ENCODE assay signal across 8 cellular contexts in genomic region chr18:9103488-9103887, GRCh38. TPM values are rescaled to one million over a fixed set of nuclear protein-coding genes. Genes with fewer than 3 reads are reported as not detected.
DNase-seq lines count a peak whose midpoint lies in the region; ATAC-seq and TF ChIP-seq lines count a peak whose summit lies in the region.

No MANE protein-coding gene starts in this region.

- peaks cover 34% of the 10 kb centered on the region for H3K4me1 Mint-ChIP-seq in memory B cell

- H3K9me3 Mint-ChIP-seq in memory B cell: no peaks in the 10 kb centered on the region

- H3K36me3 Mint-ChIP-seq in memory B cell: peaks cover 8% of the 10 kb centered on the region

- peak overlapping the region; percentile 93 for H3K27ac Mint-ChIP-seq in memory B cell

- WGBS in aorta, 2 donors: 0 to 1% methylated on average over 3 of the region's 3 CpGs

- H3K4me3 Mint-ChIP-seq in memory B cell: peak overlapping the region; percentile 97

- H3K4me3 ChIP-seq in breast epithelium (peak overlapping the region; percentile 60 to 77 (median 72)), aorta (ENCODE audit: low read length in 2 of 2) (peak overlapping the region; percentile 93 to 97)

- H3K4me1 ChIP-seq in breast epithelium (peaks cover 11 to 22% of the 10 kb centered on the region in 2 donors), aorta (ENCODE audit: control insufficient read depth in 1 of 2, insufficient read depth in 2 of 2, low read length in 2 of 2) (peaks cover 4 to 5% of the 10 kb centered on the region in 2 donors)

- TF ChIP-seq POLR2A in breast epithelium (IDR thresholded peaks at IDR 0.05): no peak

- DNase-seq in EH (ENCODE audit: low read depth) (peak; percentile 54), M059J (ENCODE audit: low read depth) (peak; percentile 47), breast epithelium (ENCODE audit: low spot score in 2 of 2) (no peak), memory B cell (ENCODE audit: low spot score in 2 of 2) (no peak), aorta (no peak), GF-D8 (lab: John Stamatoyannopoulos, UW) (no peak), DMS 273 treated with DMSO at 0.1 percent for 48 hours (lab: John Stamatoyannopoulos, UW) (no peak)

- H3K36me3 ChIP-seq in breast epithelium (no peaks in the 10 kb centered on the region), aorta (ENCODE audit: control insufficient read depth in 1 of 2, insufficient read depth in 2 of 2, low read length in 1 of 2) (no peaks in the 10 kb centered on the region)

- H3K27ac ChIP-seq in breast epithelium: peak overlapping the region; percentile 93 to 96
- H3K27ac ChIP-seq in aorta (ENCODE audit: low read depth in 1 of 2, low read length in 2 of 2): no peak overlapping the region

- no peak for ATAC-seq in memory B cell (ENCODE audit: low read depth)
- ATAC-seq in aorta (ENCODE audit: low FRiP score): no peak
- no peak for ATAC-seq in HG03432 (IDR thresholded peaks at IDR 0.05; ENCODE audit: unreplicated experiment)

- intact Hi-C loops in breast epithelium (cut with DNase I; ENCODE audit: low total_unique reads) (loop anchor here (2.0 kb wide), 1 partner anchor 33 kb away; the partner anchor contains the start of gene ANKRD12), aorta (cut with DNase I) (loop anchor here in 1 of 2 donors (5.0 kb wide), 1 partner anchor 34 kb away; the partner anchor contains the start of gene ANKRD12)

- TF ChIP-seq CTCF in breast epithelium (IDR thresholded peaks at IDR 0.05): no peak

- no peaks in the 10 kb centered on the region for H3K9me3 ChIP-seq in breast epithelium
- no peaks in the 10 kb centered on the region for H3K9me3 ChIP-seq in aorta (ENCODE audit: control insufficient read depth, low read length)

- H3K27me3 ChIP-seq in breast epithelium (no peaks in the 10 kb centered on the region), aorta (ENCODE audit: control insufficient read depth in 1 of 2, insufficient read depth in 2 of 2, low read length in 1 of 2) (no peaks in the 10 kb centered on the region)

- no peaks in the 10 kb centered on the region for H3K27me3 Mint-ChIP-seq in memory B cell

RNA-seq across cellular contexts. Expression of gene NDUFV2, which starts 1.0 kb away (rescaled TPM):
- 114 and 177 TPM in 2 replicates for total RNA-seq in M059J (2014; rRNA removed; shearing (Covaris generic))
- 100 to 1,000 TPM; 106 to 116 (median 113) TPM for total RNA-seq in breast epithelium
- total RNA-seq in aorta: 100 to 1,000 TPM in 1 of 2 donors, 10 to 100 TPM in 1; 83.8 to 112 TPM
- 100 to 1,000 TPM; 114 to 150 TPM for polyA plus RNA-seq in aorta

RNA-seq across cellular contexts. Expression of gene ANKRD12, which starts 33.1 kb away (rescaled TPM):
- 16.0 and 24.5 TPM in 2 replicates for total RNA-seq in M059J (2014; rRNA removed; shearing (Covaris generic))
- total RNA-seq in breast epithelium: 10 to 100 TPM; 47.7 to 66.9 (median 51.5) TPM
- total RNA-seq in aorta: 100 to 1,000 TPM in 1 of 2 donors, 10 to 100 TPM in 1; 86.5 to 112 TPM
- polyA plus RNA-seq in aorta: 10 to 100 TPM in 1 of 2 donors, 1 to 10 TPM in 1; 7.6 to 13.4 TPM

Comparison
In these comparisons a context has a peak if more than half of its experiments do, and no peak if none do; other contexts are left out.
1. DNase-seq: peak in EH (single experiment) and M059J (single experiment); none in breast epithelium (0 of 2), memory B cell (0 of 2), aorta (0 of 2), GF-D8 (single experiment) and DMS 273 treated with DMSO at 0.1 percent for 48 hours (single experiment).
2. H3K27ac ChIP-seq: peak in breast epithelium (2 of 2); none in aorta (0 of 2).